1 cellular context compared by ENCODE assay signal in genomic region chr9:134618163-134618822, GRCh38.
TF ChIP-seq lines count a peak whose summit lies in the region.

No MANE protein-coding gene starts in this region.

TF ChIP-seq in GM23338, 12 proteins besides CTCF, POLR2A, EP300 and RAD21 (continued from another document):
- TF ChIP-seq ETS1 (IDR thresholded peaks at IDR 0.05) (no peak), NANOG (IDR thresholded peaks at IDR 0.05; ENCODE audit: borderline replicate concordance) (no peak), ZNF331 (CRISPR knock-in tag; IDR thresholded peaks at IDR 0.05; ENCODE audit: low read depth) (no peak), STAT1 (IDR thresholded peaks at IDR 0.05; ENCODE audit: unreplicated experiment) (no peak), ZNF462 (CRISPR knock-in tag; IDR thresholded peaks at IDR 0.05) (no peak), EZH2phosphoT487 (IDR thresholded peaks at IDR 0.05; ENCODE audit: unreplicated experiment) (no peak), ZNF114 (CRISPR knock-in tag; IDR thresholded peaks at IDR 0.05) (no peak)
